In the genomic region with DNA sequence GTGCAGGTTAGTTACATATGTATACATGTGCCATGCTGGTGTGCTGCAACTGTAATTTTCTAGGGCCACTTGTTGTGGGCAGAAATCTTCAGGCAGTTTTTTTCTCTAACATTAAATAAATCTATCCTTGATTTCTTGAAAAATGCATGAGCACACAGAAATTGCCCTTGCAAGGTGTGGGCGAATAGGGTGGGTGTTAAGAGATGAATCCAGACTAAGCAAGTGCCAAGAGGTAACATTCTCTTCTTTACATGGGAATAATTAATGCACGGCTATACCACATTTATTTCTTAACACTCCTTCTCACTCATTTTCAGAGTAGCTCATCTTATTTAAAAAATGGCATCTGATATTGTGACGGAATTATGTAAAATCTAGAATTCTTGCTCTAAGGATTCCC, we compare ENCODE assay signal across 18 cellular contexts.
"Had no signal": no experiment of that assay in that cellular context is flagged by ENCODE, and none has a peak within 500 bp of the region (broad histone marks: within the 10 kb centered on the region; RNA-seq: fewer than 3 reads in every experiment).

No MANE protein-coding gene starts in this region.

- DNase-seq: colonic mucosa; cortex of kidney; dermis blood vessel endothelial cell; dorsolateral prefrontal cortex; effector CD4-positive, alpha-beta T cell; effector CD8-positive, alpha-beta T cell; effector memory CD4-positive, alpha-beta T cell; effector memory CD8-positive, alpha-beta T cell; endodermal cell; erythroblast; esophagus squamous epithelium; foreskin fibroblast; foreskin keratinocyte; foreskin melanocyte; gastrocnemius medialis; glutamatergic neuron; heart left ventricle; heart right ventricle had no signal
